In the genomic region with DNA sequence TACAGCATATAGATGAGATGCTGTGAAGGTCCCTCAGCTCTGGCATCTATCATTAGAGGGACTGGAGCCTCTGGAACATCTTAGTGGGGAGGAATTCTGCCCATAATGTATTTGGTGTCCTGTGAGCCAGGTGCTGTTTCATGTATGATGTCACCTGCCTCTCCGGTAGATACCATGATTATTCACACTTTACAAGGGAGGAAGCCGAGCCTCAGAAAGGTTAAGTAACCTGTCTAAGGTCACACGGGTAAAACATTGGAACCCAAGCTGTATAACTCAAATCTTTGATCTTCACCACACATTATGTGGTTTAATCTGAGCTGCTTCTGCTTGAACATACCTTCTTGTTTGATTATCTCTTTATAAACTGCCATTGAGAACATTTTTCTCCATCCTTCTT, we compare ENCODE assay signal across 1 cellular context.
TF ChIP-seq lines count a peak whose summit lies in the region.

No MANE protein-coding gene starts in this region.

TF ChIP-seq in GM23338, 12 proteins besides CTCF, POLR2A, EP300 and RAD21 (continued from another document):
- TF ChIP-seq, protein P1, sequence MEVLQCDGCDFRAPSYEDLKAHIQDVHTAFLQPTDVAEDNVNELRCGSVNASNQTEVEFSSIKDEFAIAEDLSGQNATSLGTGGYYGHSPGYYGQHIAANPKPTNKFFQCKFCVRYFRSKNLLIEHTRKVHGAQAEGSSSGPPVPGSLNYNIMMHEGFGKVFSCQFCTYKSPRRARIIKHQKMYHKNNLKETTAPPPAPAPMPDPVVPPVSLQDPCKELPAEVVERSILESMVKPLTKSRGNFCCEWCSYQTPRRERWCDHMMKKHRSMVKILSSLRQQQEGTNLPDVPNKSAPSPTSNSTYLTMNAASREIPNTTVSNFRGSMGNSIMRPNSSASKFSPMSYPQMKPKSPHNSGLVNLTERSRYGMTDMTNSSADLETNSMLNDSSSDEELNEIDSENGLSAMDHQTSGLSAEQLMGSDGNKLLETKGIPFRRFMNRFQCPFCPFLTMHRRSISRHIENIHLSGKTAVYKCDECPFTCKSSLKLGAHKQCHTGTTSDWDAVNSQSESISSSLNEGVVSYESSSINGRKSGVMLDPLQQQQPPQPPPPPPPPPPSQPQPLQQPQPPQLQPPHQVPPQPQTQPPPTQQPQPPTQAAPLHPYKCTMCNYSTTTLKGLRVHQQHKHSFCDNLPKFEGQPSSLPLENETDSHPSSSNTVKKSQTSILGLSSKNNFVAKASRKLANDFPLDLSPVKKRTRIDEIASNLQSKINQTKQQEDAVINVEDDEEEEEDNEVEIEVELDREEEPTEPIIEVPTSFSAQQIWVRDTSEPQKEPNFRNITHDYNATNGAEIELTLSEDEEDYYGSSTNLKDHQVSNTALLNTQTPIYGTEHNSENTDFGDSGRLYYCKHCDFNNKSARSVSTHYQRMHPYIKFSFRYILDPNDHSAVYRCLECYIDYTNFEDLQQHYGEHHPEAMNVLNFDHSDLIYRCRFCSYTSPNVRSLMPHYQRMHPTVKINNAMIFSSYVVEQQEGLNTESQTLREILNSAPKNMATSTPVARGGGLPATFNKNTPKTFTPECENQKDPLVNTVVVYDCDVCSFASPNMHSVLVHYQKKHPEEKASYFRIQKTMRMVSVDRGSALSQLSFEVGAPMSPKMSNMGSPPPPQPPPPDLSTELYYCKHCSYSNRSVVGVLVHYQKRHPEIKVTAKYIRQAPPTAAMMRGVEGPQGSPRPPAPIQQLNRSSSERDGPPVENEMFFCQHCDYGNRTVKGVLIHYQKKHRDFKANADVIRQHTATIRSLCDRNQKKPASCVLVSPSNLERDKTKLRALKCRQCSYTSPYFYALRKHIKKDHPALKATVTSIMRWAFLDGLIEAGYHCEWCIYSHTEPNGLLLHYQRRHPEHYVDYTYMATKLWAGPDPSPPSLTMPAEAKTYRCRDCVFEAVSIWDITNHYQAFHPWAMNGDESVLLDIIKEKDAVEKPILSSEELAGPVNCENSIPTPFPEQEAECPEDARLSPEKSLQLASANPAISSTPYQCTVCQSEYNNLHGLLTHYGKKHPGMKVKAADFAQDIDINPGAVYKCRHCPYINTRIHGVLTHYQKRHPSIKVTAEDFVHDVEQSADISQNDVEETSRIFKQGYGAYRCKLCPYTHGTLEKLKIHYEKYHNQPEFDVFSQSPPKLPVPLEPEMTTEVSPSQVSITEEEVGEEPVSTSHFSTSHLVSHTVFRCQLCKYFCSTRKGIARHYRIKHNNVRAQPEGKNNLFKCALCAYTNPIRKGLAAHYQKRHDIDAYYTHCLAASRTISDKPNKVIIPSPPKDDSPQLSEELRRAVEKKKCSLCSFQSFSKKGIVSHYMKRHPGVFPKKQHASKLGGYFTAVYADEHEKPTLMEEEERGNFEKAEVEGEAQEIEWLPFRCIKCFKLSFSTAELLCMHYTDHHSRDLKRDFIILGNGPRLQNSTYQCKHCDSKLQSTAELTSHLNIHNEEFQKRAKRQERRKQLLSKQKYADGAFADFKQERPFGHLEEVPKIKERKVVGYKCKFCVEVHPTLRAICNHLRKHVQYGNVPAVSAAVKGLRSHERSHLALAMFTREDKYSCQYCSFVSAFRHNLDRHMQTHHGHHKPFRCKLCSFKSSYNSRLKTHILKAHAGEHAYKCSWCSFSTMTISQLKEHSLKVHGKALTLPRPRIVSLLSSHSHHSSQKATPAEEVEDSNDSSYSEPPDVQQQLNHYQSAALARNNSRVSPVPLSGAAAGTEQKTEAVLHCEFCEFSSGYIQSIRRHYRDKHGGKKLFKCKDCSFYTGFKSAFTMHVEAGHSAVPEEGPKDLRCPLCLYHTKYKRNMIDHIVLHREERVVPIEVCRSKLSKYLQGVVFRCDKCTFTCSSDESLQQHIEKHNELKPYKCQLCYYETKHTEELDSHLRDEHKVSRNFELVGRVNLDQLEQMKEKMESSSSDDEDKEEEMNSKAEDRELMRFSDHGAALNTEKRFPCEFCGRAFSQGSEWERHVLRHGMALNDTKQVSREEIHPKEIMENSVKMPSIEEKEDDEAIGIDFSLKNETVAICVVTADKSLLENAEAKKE (CRISPR knock-in tag; IDR thresholded peaks at IDR 0.05), result no peak
- TF ChIP-seq POLR2AphosphoS5 (IDR thresholded peaks at IDR 0.05; ENCODE audit: low read depth), result no peak
- TF ChIP-seq ZNF114 (CRISPR knock-in tag; IDR thresholded peaks at IDR 0.05), result no peak
- no peak for TF ChIP-seq JUNB (IDR thresholded peaks at IDR 0.05; ENCODE audit: unreplicated experiment)
- TF ChIP-seq, protein P2, sequence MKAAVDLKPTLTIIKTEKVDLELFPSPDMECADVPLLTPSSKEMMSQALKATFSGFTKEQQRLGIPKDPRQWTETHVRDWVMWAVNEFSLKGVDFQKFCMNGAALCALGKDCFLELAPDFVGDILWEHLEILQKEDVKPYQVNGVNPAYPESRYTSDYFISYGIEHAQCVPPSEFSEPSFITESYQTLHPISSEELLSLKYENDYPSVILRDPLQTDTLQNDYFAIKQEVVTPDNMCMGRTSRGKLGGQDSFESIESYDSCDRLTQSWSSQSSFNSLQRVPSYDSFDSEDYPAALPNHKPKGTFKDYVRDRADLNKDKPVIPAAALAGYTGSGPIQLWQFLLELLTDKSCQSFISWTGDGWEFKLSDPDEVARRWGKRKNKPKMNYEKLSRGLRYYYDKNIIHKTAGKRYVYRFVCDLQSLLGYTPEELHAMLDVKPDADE (IDR thresholded peaks at IDR 0.05), result no peak
- TF ChIP-seq EZH2phosphoT487 (IDR thresholded peaks at IDR 0.05; ENCODE audit: unreplicated experiment), result no peak
- TF ChIP-seq NANOG (IDR thresholded peaks at IDR 0.05; ENCODE audit: borderline replicate concordance), result no peak
- TF ChIP-seq STAT1 (IDR thresholded peaks at IDR 0.05; ENCODE audit: unreplicated experiment), result no peak
- no peak for TF ChIP-seq CREB1 (CRISPR knock-in tag; IDR thresholded peaks at IDR 0.05; ENCODE audit: low read depth)
- no peak for TF ChIP-seq EZH2 (IDR thresholded peaks at IDR 0.05; ENCODE audit: low read depth, unreplicated experiment)
